In genomic region chr13:21668665-21669599, GRCh38 we compare ENCODE assay signal across 9 cellular contexts. TPM values are rescaled to one million over a fixed set of nuclear protein-coding genes. Genes with fewer than 3 reads are reported as not detected.
A peak's percentile ranks its signal among the peaks of the same experiment; 100 is the strongest.
DNase-seq lines count a peak whose midpoint lies in the region; ATAC-seq, FAIRE-seq and TF ChIP-seq lines count a peak whose summit lies in the region.
"Had no signal": no experiment of that assay in that cellular context is flagged by ENCODE, and none has a peak within 500 bp of the region (broad histone marks: within the 10 kb centered on the region; RNA-seq: fewer than 3 reads in every experiment).

No MANE protein-coding gene starts in this region.

- H3K9ac ChIP-seq in astrocyte (ENCODE audit: low read length), result peak overlapping the region; percentile 49

- DNase-seq in GM10266 (ENCODE audit: extremely low spot score) (peak; percentile 56), NCI-H748 (lab: John Stamatoyannopoulos, UW; ENCODE audit: unreplicated experiment) (peak; percentile 83), astrocyte (ENCODE audit: low read depth) (peak; percentile 36), islet precursor cell (peak; percentile 75), NCI-H2029 treated with DMSO at 0.1 percent for 48 hours (lab: John Stamatoyannopoulos, UW) (no peak), NCI-H226 (no peak)
- DNase-seq in stimulated activated CD4-positive, alpha-beta T cell treated with anti-CD3 and anti-CD28 coated beads, Interleukin-4, amount 100 ng/mL, for 24 hours, result peak; percentile 32

- no peak overlapping the region for H3K27ac ChIP-seq in astrocyte (ENCODE audit: low read depth, low read length)

- peak overlapping the region; percentile 68 for H3K4me3 ChIP-seq in astrocyte (ENCODE audit: insufficient read depth, low read depth, low read length)

- H3K4me3 Mint-ChIP-seq in astrocyte (ENCODE audit: unreplicated experiment), result peak overlapping the region; percentile 92

- no peaks in the 10 kb centered on the region for H3K9me3 ChIP-seq in astrocyte (ENCODE audit: insufficient read depth, low read depth, low read length)

- no peak for ATAC-seq in HG02885 (IDR thresholded peaks at IDR 0.05; ENCODE audit: poor library complexity, unreplicated experiment)

- H3K9me3 Mint-ChIP-seq in astrocyte (ENCODE audit: unreplicated experiment), result no peaks in the 10 kb centered on the region

- H3K36me3 ChIP-seq in astrocyte (ENCODE audit: insufficient read depth, low read length), result no peaks in the 10 kb centered on the region

- peaks cover 8% of the 10 kb centered on the region for H3K4me1 Mint-ChIP-seq in astrocyte (ENCODE audit: low read depth, unreplicated experiment)

- no peak for FAIRE-seq in astrocyte (lab: Jason Lieb, UNC)
- FAIRE-seq: TTC549 had no signal

- H3K27me3 Mint-ChIP-seq in astrocyte (ENCODE audit: low read depth, unreplicated experiment), result peaks cover 43% of the 10 kb centered on the region

- TF ChIP-seq CTCF in GM10266 (IDR thresholded peaks at IDR 0.05; ENCODE audit: control insufficient read depth, insufficient read depth, low read depth, missing control alignments) (no peak), astrocyte (IDR thresholded peaks at IDR 0.05; ENCODE audit: insufficient read depth, low read depth, low read length) (no peak)

- H3K27ac Mint-ChIP-seq in astrocyte (ENCODE audit: unreplicated experiment), result peak overlapping the region; percentile 69

- H4K20me1 ChIP-seq in astrocyte (ENCODE audit: insufficient read depth, low read length), result peaks cover 7% of the 10 kb centered on the region

- H3K36me3 Mint-ChIP-seq in astrocyte (ENCODE audit: low read depth, unreplicated experiment), result no peaks in the 10 kb centered on the region

- peaks cover 21% of the 10 kb centered on the region for H3K4me1 ChIP-seq in astrocyte (ENCODE audit: insufficient read depth, low read length)

- peak overlapping the region; percentile 94 for H3K4me2 ChIP-seq in astrocyte (ENCODE audit: low read length)

- no peaks in the 10 kb centered on the region for H3K79me2 ChIP-seq in astrocyte (ENCODE audit: insufficient read depth, low read length)

- peaks cover 30% of the 10 kb centered on the region for H3K27me3 ChIP-seq in astrocyte (ENCODE audit: insufficient read depth, low read length)

- peak overlapping the region; percentile 88 for H2AFZ ChIP-seq in astrocyte (ENCODE audit: low read depth, low read length)

RNA-seq across cellular contexts. Expression of gene FGF9, which starts 1.9 kb away (rescaled TPM):
- 0.22 and 0.27 TPM in 2 replicates for total RNA-seq in astrocyte

Comparison
In these comparisons a context has a peak if more than half of its experiments do, and no peak if none do; other contexts are left out.
1. DNase-seq: peak in GM10266 (single experiment), NCI-H748 (single experiment), astrocyte (single experiment), islet precursor cell (single experiment) and stimulated activated CD4-positive, alpha-beta T cell treated with anti-CD3 and anti-CD28 coated beads, Interleukin-4, amount 100 ng/mL, for 24 hours (single experiment); none in NCI-H2029 treated with DMSO at 0.1 percent for 48 hours (single experiment) and NCI-H226 (single experiment).